In genomic region chr4:24703298-24703697, GRCh38 we compare ENCODE assay signal across 1 cellular context.
A peak's percentile ranks its signal among the peaks of the same experiment; 100 is the strongest.
TF ChIP-seq lines count a peak whose summit lies in the region.

No MANE protein-coding gene starts in this region.

TF ChIP-seq in K562, 482 proteins besides CTCF, POLR2A, EP300 and RAD21 (continued from another document):
- TF ChIP-seq ZBTB43 (CRISPR knock-in tag; IDR thresholded peaks at IDR 0.05) (no peak), ID3 (CRISPR knock-in tag; IDR thresholded peaks at IDR 0.05) (no peak), ID3 (tag; IDR thresholded peaks at IDR 0.05) (no peak), CHD2 (IDR thresholded peaks at IDR 0.05; ENCODE audit: low read depth, low read length) (no peak), BCLAF1 (IDR thresholded peaks at IDR 0.05; ENCODE audit: borderline replicate concordance in 1 of 2, control insufficient read depth in 1 of 2, low read depth in 2 of 2, low read length in 1 of 2) (no peak), NCOA6 (IDR thresholded peaks at IDR 0.05) (no peak), XRCC5 (IDR thresholded peaks at IDR 0.05; ENCODE audit: low read depth, low read length) (no peak), HNRNPL (IDR thresholded peaks at IDR 0.05; ENCODE audit: low read depth, low read length) (no peak), ZNF395 (CRISPR knock-in tag; IDR thresholded peaks at IDR 0.05) (no peak), RBM25 (IDR thresholded peaks at IDR 0.05; ENCODE audit: low read depth, low read length, severe bottlenecking) (peak; percentile 87), ZFP36 (IDR thresholded peaks at IDR 0.05; ENCODE audit: low read depth, low read length, partially characterized antibody) (peak; percentile 40)
